Comparison of ENCODE assay signal across 19 cellular contexts in the genomic region with DNA sequence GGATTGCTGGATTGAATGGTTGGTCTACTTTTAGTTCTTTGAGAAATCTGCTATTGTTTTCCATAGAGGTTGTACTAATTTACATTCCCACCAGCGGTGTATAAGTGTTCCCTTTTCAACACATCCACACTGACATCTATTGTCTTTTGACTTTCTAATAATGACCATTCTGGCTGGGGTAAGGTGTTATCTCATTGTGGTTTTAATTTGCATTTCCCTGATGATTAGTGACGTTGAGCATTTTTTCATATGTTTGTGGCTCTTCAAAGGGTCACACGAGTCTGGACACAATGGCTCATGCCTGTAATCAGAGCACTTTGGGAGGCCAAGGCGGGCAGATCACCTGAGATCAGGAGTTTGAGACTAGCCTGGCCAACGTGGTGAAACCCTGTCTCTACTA. TPM values are rescaled to one million over a fixed set of nuclear protein-coding genes. Genes with fewer than 3 reads are reported as not detected.
DNase-seq lines count a peak whose midpoint lies in the region; ATAC-seq, FAIRE-seq and TF ChIP-seq lines count a peak whose summit lies in the region.
"Not testable (repeated sequence)": the region's sequence is repeated elsewhere in the genome, so short reads cannot be mapped to it uniquely, and the experiment has no call there.
"Had no signal": no experiment of that assay in that cellular context is flagged by ENCODE, and none has a peak within 500 bp of the region (broad histone marks: within the 10 kb centered on the region; RNA-seq: fewer than 3 reads in every experiment).

No MANE protein-coding gene starts in this region.

- not testable (repeated sequence) for H3K4me3 ChIP-seq in GM12878; endodermal cell (ENCODE audit: low read length)

- H3K4me1 Mint-ChIP-seq in endodermal cell = not testable (repeated sequence)
- peaks cover 14% of the 10 kb centered on the region for H3K4me1 Mint-ChIP-seq in memory B cell

- not testable (repeated sequence) for H2AFZ ChIP-seq in GM12878 (ENCODE audit: control insufficient read depth, low read depth, low read length)

- not testable (repeated sequence) for H3K27ac Mint-ChIP-seq in endodermal cell, memory B cell

- H3K9me3 ChIP-seq in GM12878 (replicated peaks; ENCODE audit: control insufficient read depth, insufficient read depth, low read length); endodermal cell (ENCODE audit: control insufficient read depth, low read length): not testable (repeated sequence)

- not testable (repeated sequence) for H3K27ac ChIP-seq in GM12878 (ENCODE audit: control insufficient read depth, insufficient read depth); endodermal cell (ENCODE audit: low read depth, low read length)

- RAD21 ChIA-PET in GM12878 (lab: Charles Lee; ENCODE audit: unreplicated experiment) = not testable (repeated sequence)

- H3K4me3 Mint-ChIP-seq in endodermal cell, memory B cell: not testable (repeated sequence)

- TF ChIP-seq CTCF in GM12878 (IDR thresholded peaks at IDR 0.05 in 2 of 3, conservative IDR thresholded peaks at IDR 0.05 in 1 of 3; ENCODE audit: control insufficient read depth in 2 of 3, extremely low read depth in 1 of 3, insufficient read depth in 1 of 3, low read depth in 3 of 3, low read length in 3 of 3); endodermal cell (conservative IDR thresholded peaks at IDR 0.05): not testable (repeated sequence)

- peaks cover 14% of the 10 kb centered on the region for H3K27me3 Mint-ChIP-seq in endodermal cell (ENCODE audit: insufficient read depth)
- H3K27me3 Mint-ChIP-seq in memory B cell = not testable (repeated sequence)

- in situ Hi-C loops in GM12878 (cut with MboI) = not testable (repeated sequence)

- DNase-seq in GM12891 (ENCODE audit: insufficient read length, low spot score); GM12878 (ENCODE audit: low read depth, low spot score); memory B cell (ENCODE audit: low spot score in 2 of 2): not testable (repeated sequence)
- DNase-seq in endodermal cell = peak; percentile 16

- intact Hi-C loops in GM12878 (cut with micrococcal nuclease; ENCODE audit: unreplicated experiment) = not testable (repeated sequence)

- BruUV-seq in GM12878 (replicated peaks; lab: Mats Ljungman, UMichigan) = not testable (repeated sequence)

- H3K9ac ChIP-seq in GM12878 (ENCODE audit: control insufficient read depth, insufficient read depth, low read length); endodermal cell (ENCODE audit: extremely low read depth, low read length, poor library complexity, severe bottlenecking): not testable (repeated sequence)

- not testable (repeated sequence) for H4K20me1 ChIP-seq in GM12878 (ENCODE audit: control insufficient read depth, insufficient read depth)

- FAIRE-seq in GM12891 (lab: Jason Lieb, UNC) = peak; percentile 20
- not testable (repeated sequence) for FAIRE-seq in GM12878 (lab: Jason Lieb, UNC)

- CTCF ChIA-PET in GM12878 (lab: Yijun Ruan, JAX) = interaction anchor here (1.0 to 1.4 kb wide), 2 partner anchors 13 to 94 kb away, joined by 3 to 5 read pairs; a partner anchor contains a TSS

- H3K27me3 ChIP-seq in GM12878 (replicated peaks in 1 of 2; ENCODE audit: control insufficient read depth in 2 of 2, insufficient read depth in 2 of 2, low read length in 1 of 2); endodermal cell (ENCODE audit: control insufficient read depth, insufficient read depth, low read length, poor library complexity, severe bottlenecking): not testable (repeated sequence)

- POLR2A ChIA-PET in GM12878 (lab: Charles Lee) = interaction anchor here (1.1 kb wide), 1 partner anchor 91 kb away, joined by 7 read pairs; no protein-coding TSS in a partner anchor

- peak in 1 of 2 experiments; percentile 51; a peak in 1 of 4 replicates for TF ChIP-seq EP300 in GM12878 (IDR thresholded peaks at IDR 0.05; ENCODE audit: borderline replicate concordance in 1 of 2, control insufficient read depth in 1 of 2, low read depth in 2 of 2, low read length in 2 of 2)

- TF ChIP-seq POLR2A in GM12891 (IDR thresholded peaks at IDR 0.05; ENCODE audit: low read depth, low read length); GM12878 (IDR thresholded peaks at IDR 0.05; ENCODE audit: low read depth, low read length): not testable (repeated sequence)

- H3K79me2 ChIP-seq in GM12878 (ENCODE audit: control insufficient read depth, insufficient read depth, low read length) = not testable (repeated sequence)

- H3K4me1 ChIP-seq in GM12878 (ENCODE audit: control insufficient read depth, insufficient read depth, low read length); endodermal cell (ENCODE audit: control insufficient read depth, insufficient read depth, low read length): not testable (repeated sequence)

- ATAC-seq in GM12878 (peak; percentile 85), memory B cell (ENCODE audit: low read depth) (peak; percentile 17)

- H3K9me3 Mint-ChIP-seq in endodermal cell, memory B cell: not testable (repeated sequence)

- H3K36me3 ChIP-seq in GM12878 (ENCODE audit: control insufficient read depth in 2 of 2, insufficient read depth in 2 of 2, low read length in 1 of 2); endodermal cell (ENCODE audit: control insufficient read depth, insufficient read depth, low read length): not testable (repeated sequence)

- WGBS in GM12878 (ENCODE audit: insufficient coverage, insufficient replicate concordance, low lambda C conversion rate, missing lambda C conversion rate) = 31% methylated on average over 5 of the region's 5 CpGs
- WGBS in endodermal cell (ENCODE audit: insufficient coverage in 1 of 2, insufficient read length in 1 of 2), 2 experiments = 81 to 89% methylated on average over 3 to 5 of the region's 5 CpGs

- SMC1A ChIA-PET in GM12878 (lab: Charles Lee; ENCODE audit: uncharacterized antibody, unreplicated experiment) = interaction anchor here (0.9 to 1.7 kb wide), 3 partner anchors 10 to 16 kb away, joined by 3 to 9 read pairs (median 3); no protein-coding TSS in a partner anchor

- not testable (repeated sequence) for H3K4me2 ChIP-seq in GM12878 (ENCODE audit: control insufficient read depth, insufficient read depth)

- not testable (repeated sequence) for TF ChIP-seq RAD21 in GM12878 (IDR thresholded peaks at IDR 0.05; ENCODE audit: insufficient read depth, low read depth, low read length)

- not testable (repeated sequence) for H3K36me3 Mint-ChIP-seq in endodermal cell (ENCODE audit: low read depth); memory B cell

RNA-seq across cellular contexts. Expression of a gene that starts 18.1 kb away (rescaled TPM):
- 1.2 TPM for polyA plus RNA-seq in GM12891 (2012; ENCODE audit: low read depth, missing spikeins)
- total RNA-seq in GM12878 (2013; cell fraction: nucleolus; rRNA removed) = 0.50 and 0.56 TPM in 2 replicates
- total RNA-seq in GM12878 (2014; rRNA removed) (0.34 and 0.49 TPM in 2 replicates), GM12878 (2014; rRNA removed; fragmentation: Illumina TruSeq; extraction: Trizol) (0.45 and 0.46 TPM in 2 replicates), GM12878 (2021) (0.67 and 0.77 TPM in 2 replicates), endodermal cell (not detected)
- 0.31 TPM for polyA plus RNA-seq in GM12878 (2011; ENCODE audit: low read depth)
- polyA plus RNA-seq in GM12878 (2011; rRNA removed) (0.39 and 0.73 TPM in 2 replicates), GM12878 (2014; fragmentation: Illumina TruSeq; extraction: Trizol) (0.66 and 1.0 TPM in 2 replicates), GM12878 (2014; fragmentation: Nextera tagmentation; extraction: Ambion mirVana) (1 to 10 TPM in 1 of 2 experiments, under 1 TPM in 1; 0.62 to 1.0 TPM), GM12878 (2014; rRNA removed) (0.33 and 0.36 TPM in 2 replicates), GM12878 (2016; fragmentation: Nextera tagmentation; extraction: Ambion mirVana) (under 1 TPM; 0.53 to 0.98 TPM)
- 0.12 and 0.15 TPM in 2 replicates for polyA plus RNA-seq in GM12878 (2011; cell fraction: cytosol; rRNA removed)
- 0.42 and 0.82 TPM in 2 replicates for polyA plus RNA-seq in GM12878 (2011; cell fraction: nucleus; rRNA removed)
- 0.56 and 0.64 TPM in 2 replicates for polyA plus RNA-seq in GM12878 (2012)
- polyA minus RNA-seq in GM12878 (2011; rRNA and poly(A)+ RNA removed) = 0.36 and 0.51 TPM in 2 replicates
- polyA minus RNA-seq in GM12878 (2011; cell fraction: cytosol; rRNA and poly(A)+ RNA removed) = 0.42 TPM in 1 of 2 replicates, not detected in the other
- polyA minus RNA-seq in GM12878 (2011; cell fraction: nucleus; rRNA and poly(A)+ RNA removed) = 0.29 TPM in 1 of 2 replicates, not detected in the other
- polyA plus RNA-seq in endodermal cell (2013, experiment 1 of 2) = not detected
- not detected for polyA plus RNA-seq in endodermal cell (2013, experiment 2 of 2)
- total RNA-seq: A172; A673; Caco-2; Calu3; CD4-positive, alpha-beta T cell; CD4-positive, CD25-positive, alpha-beta regulatory T cell; CD8-positive, alpha-beta T cell; Daoy had no signal
- polyA plus RNA-seq: A549; AG04450; BJ; CD14-positive monocyte; CD4-positive, CD25-positive, alpha-beta regulatory T cell had no signal

RNA-seq across cellular contexts. Expression of a gene that starts 22.0 kb away (rescaled TPM):
- polyA plus RNA-seq in GM12891 (2012; ENCODE audit: low read depth, missing spikeins) = 19.9 TPM
- 78.7 and 87.0 TPM in 2 replicates for total RNA-seq in GM12878 (2013; cell fraction: nucleolus; rRNA removed)
- total RNA-seq in GM12878 (2014; rRNA removed) (61.4 and 63.0 TPM in 2 replicates), GM12878 (2014; rRNA removed; fragmentation: Illumina TruSeq; extraction: Trizol) (64.1 and 66.0 TPM in 2 replicates), GM12878 (2021) (96.4 and 98.2 TPM in 2 replicates), endodermal cell (under 1 TPM; 0.11 to 0.18 TPM)
- polyA plus RNA-seq in GM12878 (2011; ENCODE audit: low read depth) = 33.1 TPM
- polyA plus RNA-seq in GM12878 (2011; rRNA removed) (36.7 and 53.2 TPM in 2 replicates), GM12878 (2014; fragmentation: Illumina TruSeq; extraction: Trizol) (50.8 and 53.0 TPM in 2 replicates), GM12878 (2014; fragmentation: Nextera tagmentation; extraction: Ambion mirVana) (10 to 100 TPM in 1 of 2 experiments, 1 to 10 TPM in 1; 5.5 to 14.0 TPM), GM12878 (2014; rRNA removed) (31.9 and 33.6 TPM in 2 replicates), GM12878 (2016; fragmentation: Nextera tagmentation; extraction: Ambion mirVana) (10 to 100 TPM; 39.3 to 42.3 TPM)
- polyA plus RNA-seq in GM12878 (2011; cell fraction: cytosol; rRNA removed) = 51.1 and 53.4 TPM in 2 replicates
- polyA plus RNA-seq in GM12878 (2011; cell fraction: nucleus; rRNA removed) = 26.0 and 32.5 TPM in 2 replicates
- 41.2 and 43.3 TPM in 2 replicates for polyA plus RNA-seq in GM12878 (2012)
- 166 and 185 TPM in 2 replicates for polyA minus RNA-seq in GM12878 (2011; rRNA and poly(A)+ RNA removed)
- polyA minus RNA-seq in GM12878 (2011; cell fraction: cytosol; rRNA and poly(A)+ RNA removed) = 70.3 and 71.5 TPM in 2 replicates
- 20.2 and 40.0 TPM in 2 replicates for polyA minus RNA-seq in GM12878 (2011; cell fraction: nucleus; rRNA and poly(A)+ RNA removed)
- not detected for polyA plus RNA-seq in endodermal cell (2013, experiment 1 of 2)
- not detected for polyA plus RNA-seq in endodermal cell (2013, experiment 2 of 2)
- total RNA-seq: A172, A673 had no signal
- polyA plus RNA-seq: A549, AG04450, BJ had no signal

RNA-seq across cellular contexts. Expression of a gene that starts 32.3 kb away (rescaled TPM):
- 8.2 TPM for polyA plus RNA-seq in GM12891 (2012; ENCODE audit: low read depth, missing spikeins)
- total RNA-seq in GM12878 (2013; cell fraction: nucleolus; rRNA removed) = 87.9 and 98.3 TPM in 2 replicates
- total RNA-seq in GM12878 (2014; rRNA removed) (3.2 and 3.6 TPM in 2 replicates), GM12878 (2014; rRNA removed; fragmentation: Illumina TruSeq; extraction: Trizol) (6.0 and 6.7 TPM in 2 replicates), GM12878 (2021) (5.7 and 6.3 TPM in 2 replicates), endodermal cell (10 to 100 TPM; 16.6 to 30.9 TPM)
- 10.7 TPM for polyA plus RNA-seq in GM12878 (2011; ENCODE audit: low read depth)
- polyA plus RNA-seq in GM12878 (2011; rRNA removed) (13.0 and 13.1 TPM in 2 replicates), GM12878 (2014; fragmentation: Illumina TruSeq; extraction: Trizol) (7.2 and 11.7 TPM in 2 replicates), GM12878 (2014; fragmentation: Nextera tagmentation; extraction: Ambion mirVana) (1 to 10 TPM in 1 of 2 experiments, under 1 TPM in 1; 0.84 to 2.2 TPM), GM12878 (2014; rRNA removed) (7.3 and 7.4 TPM in 2 replicates), GM12878 (2016; fragmentation: Nextera tagmentation; extraction: Ambion mirVana) (1 to 10 TPM; 1.9 to 2.3 TPM)
- 4.3 and 4.9 TPM in 2 replicates for polyA plus RNA-seq in GM12878 (2011; cell fraction: cytosol; rRNA removed)
- polyA plus RNA-seq in GM12878 (2011; cell fraction: nucleus; rRNA removed) = 53.1 and 61.3 TPM in 2 replicates
- 13.3 and 16.4 TPM in 2 replicates for polyA plus RNA-seq in GM12878 (2012)
- polyA minus RNA-seq in GM12878 (2011; rRNA and poly(A)+ RNA removed) = 9.1 and 9.3 TPM in 2 replicates
- 1.5 and 1.6 TPM in 2 replicates for polyA minus RNA-seq in GM12878 (2011; cell fraction: cytosol; rRNA and poly(A)+ RNA removed)
- 9.9 and 12.6 TPM in 2 replicates for polyA minus RNA-seq in GM12878 (2011; cell fraction: nucleus; rRNA and poly(A)+ RNA removed)
- 18.9 TPM for polyA plus RNA-seq in endodermal cell (2013, experiment 1 of 2)
- polyA plus RNA-seq in endodermal cell (2013, experiment 2 of 2) = 17.6 TPM
- polyA plus RNA-seq: CD14-positive monocyte had no signal

RNA-seq across cellular contexts. Expression of a gene that starts 41.3 kb away (rescaled TPM):
- 83.4 TPM for polyA plus RNA-seq in GM12891 (2012; ENCODE audit: low read depth, missing spikeins)
- total RNA-seq in GM12878 (2013; cell fraction: nucleolus; rRNA removed) = 129 and 143 TPM in 2 replicates
- total RNA-seq in GM12878 (2014; rRNA removed) = 51.5 and 53.3 TPM in 2 replicates
- total RNA-seq in GM12878 (2014; rRNA removed; fragmentation: Illumina TruSeq; extraction: Trizol) = 48.5 and 58.0 TPM in 2 replicates
- 49.4 and 56.0 TPM in 2 replicates for total RNA-seq in GM12878 (2021)
- 59.3 TPM for polyA plus RNA-seq in GM12878 (2011; ENCODE audit: low read depth)
- 62.0 and 98.1 TPM in 2 replicates for polyA plus RNA-seq in GM12878 (2011; rRNA removed)
- 109 and 152 TPM in 2 replicates for polyA plus RNA-seq in GM12878 (2011; cell fraction: cytosol; rRNA removed)
- polyA plus RNA-seq in GM12878 (2011; cell fraction: nucleus; rRNA removed) = 86.2 and 97.3 TPM in 2 replicates
- polyA plus RNA-seq in GM12878 (2012) = 75.2 and 80.5 TPM in 2 replicates
- polyA plus RNA-seq in GM12878 (2014; fragmentation: Illumina TruSeq; extraction: Trizol) = 45.5 and 51.3 TPM in 2 replicates
- 10 to 100 TPM in 1 of 2 experiments, 1 to 10 TPM in 1; 8.8 to 21.1 TPM for polyA plus RNA-seq in GM12878 (2014; fragmentation: Nextera tagmentation; extraction: Ambion mirVana)
- polyA plus RNA-seq in GM12878 (2014; rRNA removed) = 50.3 and 53.0 TPM in 2 replicates
- 10 to 100 TPM in 1 of 2 experiments, 1 to 10 TPM in 1; 9.6 to 12.5 TPM for polyA plus RNA-seq in GM12878 (2016; fragmentation: Nextera tagmentation; extraction: Ambion mirVana)
- polyA minus RNA-seq in GM12878 (2011; rRNA and poly(A)+ RNA removed) = 87.0 and 104 TPM in 2 replicates
- polyA minus RNA-seq in GM12878 (2011; cell fraction: cytosol; rRNA and poly(A)+ RNA removed) = 19.1 and 31.7 TPM in 2 replicates
- polyA minus RNA-seq in GM12878 (2011; cell fraction: nucleus; rRNA and poly(A)+ RNA removed) = 29.6 and 32.8 TPM in 2 replicates
- total RNA-seq in endodermal cell = 10 to 100 TPM; 77.7 to 83.8 TPM
- polyA plus RNA-seq in endodermal cell (2013, experiment 1 of 2) = 56.1 TPM
- 46.6 TPM for polyA plus RNA-seq in endodermal cell (2013, experiment 2 of 2)

RNA-seq across cellular contexts. Expression of a gene that starts 41.4 kb away (rescaled TPM):
- not detected for polyA plus RNA-seq in GM12891 (2012; ENCODE audit: low read depth, missing spikeins)
- total RNA-seq in GM12878 (2013; cell fraction: nucleolus; rRNA removed) = not detected in 2 replicates
- total RNA-seq in GM12878 (2014; rRNA removed) = not detected in 2 replicates
- total RNA-seq in GM12878 (2014; rRNA removed; fragmentation: Illumina TruSeq; extraction: Trizol) = not detected in 2 replicates
- total RNA-seq in GM12878 (2021) = not detected in 2 replicates
- not detected for polyA plus RNA-seq in GM12878 (2011; ENCODE audit: low read depth)
- not detected in 2 replicates for polyA plus RNA-seq in GM12878 (2011; rRNA removed)
- 0.12 TPM in 1 of 2 replicates, not detected in the other for polyA plus RNA-seq in GM12878 (2011; cell fraction: cytosol; rRNA removed)
- not detected in 2 replicates for polyA plus RNA-seq in GM12878 (2011; cell fraction: nucleus; rRNA removed)
- not detected in 2 replicates for polyA plus RNA-seq in GM12878 (2012)
- not detected in 2 replicates for polyA plus RNA-seq in GM12878 (2014; fragmentation: Illumina TruSeq; extraction: Trizol)
- polyA plus RNA-seq in GM12878 (2014; fragmentation: Nextera tagmentation; extraction: Ambion mirVana) = not detected
- polyA plus RNA-seq in GM12878 (2014; rRNA removed) = 0.13 TPM in 1 of 2 replicates, not detected in the other
- not detected for polyA plus RNA-seq in GM12878 (2016; fragmentation: Nextera tagmentation; extraction: Ambion mirVana)
- polyA minus RNA-seq in GM12878 (2011; rRNA and poly(A)+ RNA removed) = not detected in 2 replicates
- polyA minus RNA-seq in GM12878 (2011; cell fraction: cytosol; rRNA and poly(A)+ RNA removed) = not detected in 2 replicates
- not detected in 2 replicates for polyA minus RNA-seq in GM12878 (2011; cell fraction: nucleus; rRNA and poly(A)+ RNA removed)
- total RNA-seq in endodermal cell = not detected
- not detected for polyA plus RNA-seq in endodermal cell (2013, experiment 1 of 2)
- not detected for polyA plus RNA-seq in endodermal cell (2013, experiment 2 of 2)
- total RNA-seq: A172; A673; B cell; Caco-2; Calu3; CD4-positive, alpha-beta memory T cell; CD4-positive, alpha-beta T cell; CD4-positive, CD25-positive, alpha-beta regulatory T cell; CD8-positive, alpha-beta memory T cell; CD8-positive, alpha-beta T cell; Daoy had no signal
- polyA plus RNA-seq: A549; AG04450; BJ; CD14-positive monocyte; CD4-positive, alpha-beta memory T cell; CD8-positive, alpha-beta memory T cell had no signal

Comparison
In these comparisons a context has a peak if more than half of its experiments do, and no peak if none do; other contexts are left out.
1. RNA of a gene that starts 22.0 kb away (total RNA-seq): 61.4 to 98.2 TPM in GM12878; 0.11 to 0.18 TPM in endodermal cell; every median in the first group is over 10 times any median in the second.